In genomic region chr20:63844384-63845025, GRCh38 we compare ENCODE assay signal across 18 cellular contexts. TPM values are rescaled to one million over a fixed set of nuclear protein-coding genes. Genes with fewer than 3 reads are reported as not detected.
A peak's percentile ranks its signal among the peaks of the same experiment; 100 is the strongest.
DNase-seq lines count a peak whose midpoint lies in the region; ATAC-seq, FAIRE-seq and TF ChIP-seq lines count a peak whose summit lies in the region.
"Had no signal": no experiment of that assay in that cellular context is flagged by ENCODE, and none has a peak within 500 bp of the region (broad histone marks: within the 10 kb centered on the region; RNA-seq: fewer than 3 reads in every experiment).

No MANE protein-coding gene starts in this region.

- H3K23me2 ChIP-seq in H1 (ENCODE audit: low read depth, low read length), result peaks cover 12% of the 10 kb centered on the region; the same call in 1 of the 2 replicates

- H3K79me1 ChIP-seq in H1 (ENCODE audit: low read depth, low read length), result no peaks in the 10 kb centered on the region

- H2AK5ac ChIP-seq in H1 (ENCODE audit: low read depth, low read length), result peak overlapping the region; percentile 82; the same call in 1 of the 2 replicates

- peak overlapping the region; percentile 81 to 100 (median 98) for H3K4me2 ChIP-seq in BLaER1 treated with 17β-estradiol and CSF1 and Interleukin-3, amounts not matched to agents 10 nM and 100 nM
- H3K4me2 ChIP-seq in H1 (ENCODE audit: insufficient read depth in 1 of 2, low read depth in 2 of 2, low read length in 2 of 2) (no peak overlapping the region), osteoblast (ENCODE audit: insufficient read depth, low read length) (no peak overlapping the region)
- H3K4me2 ChIP-seq: KMS-11 had no signal

- peak overlapping the region; percentile 69 for H3K4ac ChIP-seq in H1 (replicated peaks; ENCODE audit: insufficient read length, low read depth, low read length)

- H3K56ac ChIP-seq in H1 (replicated peaks; ENCODE audit: insufficient read length, low read depth, low read length), result no peak overlapping the region

- no peak overlapping the region for H2BK5ac ChIP-seq in H1 (ENCODE audit: low read depth, low read length)

- peaks cover 80 to 93% (median 92%) of the 10 kb centered on the region in 10 experiments for H3K4me1 ChIP-seq in BLaER1 treated with 17β-estradiol and CSF1 and Interleukin-3, amounts not matched to agents 10 nM and 100 nM
- H3K4me1 ChIP-seq in H1 (replicated peaks in 1 of 4; ENCODE audit: control insufficient read depth in 3 of 4, insufficient read depth in 4 of 4, low read length in 3 of 4) (peaks cover 6 to 32% (median 24%) of the 10 kb centered on the region in 4 experiments), osteoblast (ENCODE audit: insufficient read depth, low read length) (peaks cover 3% of the 10 kb centered on the region), ascending aorta (peaks cover 0 to 8% of the 10 kb centered on the region in 2 donors)

- no peaks in the 10 kb centered on the region for H3K9me3 ChIP-seq in BLaER1 treated with 17β-estradiol and CSF1 and Interleukin-3, amounts not matched to agents 10 nM and 100 nM (replicated peaks in 1 of 11)
- H3K9me3 ChIP-seq in H1 (ENCODE audit: insufficient read depth in 2 of 2, low read depth in 1 of 2, low read length in 1 of 2) (no peaks in the 10 kb centered on the region), osteoblast (ENCODE audit: low read depth, low read length) (no peaks in the 10 kb centered on the region), ascending aorta (no peaks in the 10 kb centered on the region)
- H3K9me3 ChIP-seq: BE2C had no signal

- WGBS in H1 (ENCODE audit: extremely low coverage in 1 of 2, insufficient coverage in 1 of 2, insufficient read length in 1 of 2, insufficient replicate concordance in 2 of 2, low coverage in 1 of 2, low lambda C conversion rate in 2 of 2, missing lambda C conversion rate in 1 of 2), 2 experiments, result 95% methylated on average over 11 of the region's 12 CpGs; no CpG with 5 or more reads in 1 of the 2 experiments

- H3K9ac ChIP-seq in BLaER1 treated with 17β-estradiol and CSF1 and Interleukin-3, amounts not matched to agents 10 nM and 100 nM, result peak overlapping the region in 8 of 11 experiments; percentile 19 to 60 (median 38); a peak in 13 of 22 replicates
- H3K9ac ChIP-seq in H1 (replicated peaks in 1 of 4; ENCODE audit: extremely low read depth in 1 of 4, low read depth in 3 of 4, low read length in 3 of 4), result no peak overlapping the region
- H3K9ac ChIP-seq: KMS-11 had no signal

- peaks cover 0 to 34% (median 0%) of the 10 kb centered on the region in 11 experiments; a peak in 6 of 22 replicates for H3K27me3 ChIP-seq in BLaER1 treated with 17β-estradiol and CSF1 and Interleukin-3, amounts not matched to agents 10 nM and 100 nM
- H3K27me3 ChIP-seq in H1 (replicated peaks in 1 of 4; ENCODE audit: control insufficient read depth in 3 of 4, extremely low read depth in 1 of 4, insufficient read depth in 3 of 4, low read length in 3 of 4) (no peaks in the 10 kb centered on the region), osteoblast (ENCODE audit: insufficient read depth, low read length) (peaks cover 17% of the 10 kb centered on the region), ascending aorta (peaks cover 3% of the 10 kb centered on the region)
- H3K27me3 ChIP-seq: BE2C had no signal

- peak overlapping the region; percentile 90 for H2BK120ac ChIP-seq in H1 (replicated peaks; ENCODE audit: low read depth, low read length)

- no peak for TF ChIP-seq EP300 in H1 (IDR thresholded peaks at IDR 0.05; ENCODE audit: borderline replicate concordance in 1 of 2, low read depth in 2 of 2, low read length in 2 of 2)

- DNase-seq in GDM1 (lab: John Stamatoyannopoulos, UW) (peak; percentile 82), H1 (ENCODE audit: low read depth in 1 of 2, low spot score in 2 of 2) (no peak), osteoblast (ENCODE audit: insufficient read length, low spot score, missing footprints) (peak; percentile 75), ascending aorta (ENCODE audit: low spot score in 2 of 2) (no peak)
- DNase-seq in central memory CD4-positive, alpha-beta T cell, result no peak
- DNase-seq: BE2C, GOT3, HFFc6, MM.1S, NCI-H1105 treated with DMSO at 0.1 percent for 48 hours, NCI-H187, NCI-H446, PC-3 had no signal

- peak overlapping the region; percentile 98; the same call in 1 of the 2 replicates for H2BK20ac ChIP-seq in H1 (ENCODE audit: low read length)

- peak overlapping the region; percentile 42 for H4K91ac ChIP-seq in H1 (replicated peaks; ENCODE audit: insufficient read length, low read length)

- H2BK15ac ChIP-seq in H1 (ENCODE audit: low read length), result peak overlapping the region; percentile 97; the same call in 1 of the 2 replicates

- FAIRE-seq in H1 (lab: Jason Lieb, UNC), result no peak

- H3K27ac ChIP-seq in BLaER1 treated with 17β-estradiol and CSF1 and Interleukin-3, amounts not matched to agents 10 nM and 100 nM, result peak overlapping the region in 6 of 11 experiments; percentile 17 to 61 (median 38); a peak in 7 of 22 replicates
- no peak overlapping the region for H3K27ac ChIP-seq in H1 (ENCODE audit: low read depth, low read length)
- H3K27ac ChIP-seq in osteoblast (ENCODE audit: low read depth, low read length), result no peak overlapping the region
- H3K27ac ChIP-seq in ascending aorta, result no peak overlapping the region
- H3K27ac ChIP-seq: KMS-11 had no signal

- intact Hi-C loops in ascending aorta (cut with DNase I), result no loop called here

- H3K36me3 ChIP-seq in BLaER1 treated with 17β-estradiol and CSF1 and Interleukin-3, amounts not matched to agents 10 nM and 100 nM, result no peaks in the 10 kb centered on the region
- H3K36me3 ChIP-seq in H1 (ENCODE audit: control insufficient read depth in 2 of 4, insufficient read depth in 4 of 4, low read length in 3 of 4) (no peaks in the 10 kb centered on the region), osteoblast (ENCODE audit: insufficient read depth, low read length) (no peaks in the 10 kb centered on the region), ascending aorta (no peaks in the 10 kb centered on the region)
- H3K36me3 ChIP-seq: BE2C had no signal

- ATAC-seq in HG03378 (IDR thresholded peaks at IDR 0.05; ENCODE audit: unreplicated experiment), result no peak
- ATAC-seq: PC-3 had no signal

- CTCF ChIA-PET in H1 (lab: Charles Lee; ENCODE audit: partially characterized antibody), result interaction anchor here (1.1 to 1.4 kb wide), 3 partner anchors 16 to 69 kb away, joined by 3 to 4 read pairs (median 3); partner anchors contain the start of gene ABHD16B

- no peak for TF ChIP-seq CTCF in H1 (IDR thresholded peaks at IDR 0.05; ENCODE audit: control extremely low read depth in 1 of 3, insufficient read depth in 1 of 3, low read depth in 1 of 3, low read length in 3 of 3)
- TF ChIP-seq CTCF in osteoblast (IDR thresholded peaks at IDR 0.05; ENCODE audit: extremely low read depth, low read depth, low read length), result no peak
- TF ChIP-seq CTCF in ascending aorta (IDR thresholded peaks at IDR 0.05), result no peak

- H2AFZ ChIP-seq in H1 (ENCODE audit: low read length), result no peak overlapping the region
- no peak overlapping the region for H2AFZ ChIP-seq in osteoblast (ENCODE audit: low read length)

- H4K5ac ChIP-seq in H1 (ENCODE audit: insufficient read length, low read depth, low read length), result no peak overlapping the region

- peak overlapping the region; percentile 80; the same call in 1 of the 2 replicates for H2BK12ac ChIP-seq in H1 (ENCODE audit: low read depth, low read length)

- POLR2A ChIA-PET in H1 (lab: Charles Lee; ENCODE audit: partially characterized antibody), result interaction anchor here (0.5 kb wide), 1 partner anchor 14 kb away, joined by 3 read pairs; no protein-coding TSS in a partner anchor

- no peak for TF ChIP-seq POLR2A in H1 (IDR thresholded peaks at IDR 0.05; ENCODE audit: control extremely low read depth in 1 of 2, low read depth in 2 of 2, low read length in 2 of 2)

- H3K23ac ChIP-seq in H1 (ENCODE audit: insufficient read length), result no peak overlapping the region

- H4K8ac ChIP-seq in H1 (ENCODE audit: extremely low read depth, insufficient read depth, low read length), result peak overlapping the region; percentile 2; the same call in 1 of the 2 replicates

- no peak for TF ChIP-seq RAD21 in H1 (IDR thresholded peaks at IDR 0.05 in 1 of 2, conservative IDR thresholded peaks at IDR 0.05 in 1 of 2; ENCODE audit: low read depth in 2 of 2, low read length in 2 of 2)

- H4K20me1 ChIP-seq in BLaER1 treated with 17β-estradiol and CSF1 and Interleukin-3, amounts not matched to agents 10 nM and 100 nM, result peaks cover 0 to 16% (median 0%) of the 10 kb centered on the region in 11 experiments; a peak in 4 of 22 replicates
- H4K20me1 ChIP-seq in H1 (replicated peaks in 1 of 2; ENCODE audit: control insufficient read depth in 1 of 2, insufficient read depth in 2 of 2, low read length in 2 of 2), result peaks cover 0 to 5% of the 10 kb centered on the region in 2 experiments
- no peaks in the 10 kb centered on the region for H4K20me1 ChIP-seq in osteoblast (ENCODE audit: insufficient read depth, low read length)

- H3K4me3 ChIP-seq in BLaER1 treated with 17β-estradiol and CSF1 and Interleukin-3, amounts not matched to agents 10 nM and 100 nM, result peak overlapping the region in 7 of 10 experiments; percentile 15 to 60 (median 43); a peak in 11 of 20 replicates
- H3K4me3 ChIP-seq in H1 (ENCODE audit: extremely low read depth in 1 of 4, insufficient read depth in 2 of 4, low read depth in 3 of 4, low read length in 4 of 4), result no peak overlapping the region
- no peak overlapping the region for H3K4me3 ChIP-seq in osteoblast (ENCODE audit: insufficient read depth, low read length)
- H3K4me3 ChIP-seq in ascending aorta, result no peak overlapping the region

- no peak overlapping the region; the same call in 1 of the 2 replicates for H3K18ac ChIP-seq in H1 (ENCODE audit: extremely low read depth, low read length)

- no peak overlapping the region for H3K14ac ChIP-seq in H1 (ENCODE audit: insufficient read length)

- H3K79me2 ChIP-seq in H1 (ENCODE audit: control insufficient read depth in 1 of 2, insufficient read depth in 2 of 2, low read length in 2 of 2) (no peaks in the 10 kb centered on the region), osteoblast (ENCODE audit: insufficient read depth, low read length) (no peaks in the 10 kb centered on the region)

RNA-seq across cellular contexts. Expression of gene ZBTB46, which starts 13.4 kb away (rescaled TPM):
- 21.1 and 22.4 TPM in 2 replicates for total RNA-seq in H1 (2021; fragmentation: NEBNext Ultra II Directional; extraction: Animal tissue kit (Norgen Biotek cat#: 25700))
- polyA plus RNA-seq in H1 (2011; rRNA removed), result 6.4 and 10.7 TPM in 2 replicates
- 8.6 TPM for polyA plus RNA-seq in H1 (2011; cell fraction: cytosol; rRNA removed)
- polyA plus RNA-seq in H1 (2011; cell fraction: nucleus; rRNA removed), result 14.3 TPM
- 8.5 to 11.4 TPM (median 10.9 TPM) in 4 replicates for polyA plus RNA-seq in H1 (2012, experiment 1 of 2)
- polyA plus RNA-seq in H1 (2012, experiment 2 of 2), result 11.3 TPM
- polyA plus RNA-seq in H1 (2013, experiment 1 of 2), result 7.1 TPM
- polyA plus RNA-seq in H1 (2013, experiment 2 of 2), result 7.8 TPM
- polyA minus RNA-seq in H1 (2011; rRNA and poly(A)+ RNA removed), result 32.8 and 34.9 TPM in 2 replicates
- 22.2 TPM for polyA minus RNA-seq in H1 (2011; cell fraction: cytosol; rRNA and poly(A)+ RNA removed)
- polyA minus RNA-seq in H1 (2011; cell fraction: nucleus; rRNA and poly(A)+ RNA removed), result 18.9 TPM
- total RNA-seq in osteoblast (under 0.01 and 0.36 TPM in 2 replicates), ascending aorta (39.5 TPM)

RNA-seq across cellular contexts. Expression of gene ABHD16B, which starts 16.8 kb away (rescaled TPM):
- total RNA-seq in H1 (2021; fragmentation: NEBNext Ultra II Directional; extraction: Animal tissue kit (Norgen Biotek cat#: 25700)), result not detected in 2 replicates
- 0.05 TPM in 1 of 2 replicates, not detected in the other for polyA plus RNA-seq in H1 (2011; rRNA removed)
- polyA plus RNA-seq in H1 (2011; cell fraction: cytosol; rRNA removed), result not detected
- not detected for polyA plus RNA-seq in H1 (2011; cell fraction: nucleus; rRNA removed)
- polyA plus RNA-seq in H1 (2012, experiment 1 of 2), result not detected in 4 replicates
- not detected for polyA plus RNA-seq in H1 (2012, experiment 2 of 2)
- not detected for polyA plus RNA-seq in H1 (2013, experiment 1 of 2)
- not detected for polyA plus RNA-seq in H1 (2013, experiment 2 of 2)
- polyA minus RNA-seq in H1 (2011; rRNA and poly(A)+ RNA removed), result not detected in 2 replicates
- polyA minus RNA-seq in H1 (2011; cell fraction: cytosol; rRNA and poly(A)+ RNA removed), result not detected
- not detected for polyA minus RNA-seq in H1 (2011; cell fraction: nucleus; rRNA and poly(A)+ RNA removed)
- total RNA-seq in osteoblast (not detected in 2 replicates), ascending aorta (not detected)
- total RNA-seq: Daoy, HFFc6, PC-3 had no signal
- polyA plus RNA-seq: AG04450 had no signal

RNA-seq across cellular contexts. Expression of gene TPD52L2, which starts 20.6 kb away (rescaled TPM):
- 77.1 and 78.1 TPM in 2 replicates for total RNA-seq in H1 (2021; fragmentation: NEBNext Ultra II Directional; extraction: Animal tissue kit (Norgen Biotek cat#: 25700))
- 80.2 and 96.5 TPM in 2 replicates for polyA plus RNA-seq in H1 (2011; rRNA removed)
- 101 TPM for polyA plus RNA-seq in H1 (2011; cell fraction: cytosol; rRNA removed)
- polyA plus RNA-seq in H1 (2011; cell fraction: nucleus; rRNA removed), result 124 TPM
- polyA plus RNA-seq in H1 (2012, experiment 1 of 2), result 61.9 to 82.8 TPM (median 77.6 TPM) in 4 replicates
- polyA plus RNA-seq in H1 (2012, experiment 2 of 2), result 87.8 TPM
- 57.0 TPM for polyA plus RNA-seq in H1 (2013, experiment 1 of 2)
- polyA plus RNA-seq in H1 (2013, experiment 2 of 2), result 55.6 TPM
- 52.5 and 67.0 TPM in 2 replicates for polyA minus RNA-seq in H1 (2011; rRNA and poly(A)+ RNA removed)
- 78.2 TPM for polyA minus RNA-seq in H1 (2011; cell fraction: cytosol; rRNA and poly(A)+ RNA removed)
- polyA minus RNA-seq in H1 (2011; cell fraction: nucleus; rRNA and poly(A)+ RNA removed), result 31.7 TPM
- total RNA-seq in osteoblast, result 99.6 and 115 TPM in 2 replicates
- total RNA-seq in ascending aorta, result 161 TPM

RNA-seq across cellular contexts. Expression of gene DNAJC5, which starts 50.4 kb away (rescaled TPM):
- 31.2 and 32.8 TPM in 2 replicates for total RNA-seq in H1 (2021; fragmentation: NEBNext Ultra II Directional; extraction: Animal tissue kit (Norgen Biotek cat#: 25700))
- 19.2 and 25.0 TPM in 2 replicates for polyA plus RNA-seq in H1 (2011; rRNA removed)
- 22.5 TPM for polyA plus RNA-seq in H1 (2011; cell fraction: cytosol; rRNA removed)
- 27.7 TPM for polyA plus RNA-seq in H1 (2011; cell fraction: nucleus; rRNA removed)
- polyA plus RNA-seq in H1 (2012, experiment 1 of 2), result 21.6 to 26.2 TPM (median 23.4 TPM) in 4 replicates
- 21.6 TPM for polyA plus RNA-seq in H1 (2012, experiment 2 of 2)
- polyA plus RNA-seq in H1 (2013, experiment 1 of 2), result 15.5 TPM
- polyA plus RNA-seq in H1 (2013, experiment 2 of 2), result 16.2 TPM
- 25.3 and 25.7 TPM in 2 replicates for polyA minus RNA-seq in H1 (2011; rRNA and poly(A)+ RNA removed)
- 19.9 TPM for polyA minus RNA-seq in H1 (2011; cell fraction: cytosol; rRNA and poly(A)+ RNA removed)
- polyA minus RNA-seq in H1 (2011; cell fraction: nucleus; rRNA and poly(A)+ RNA removed), result 13.3 TPM
- total RNA-seq in osteoblast (41.5 and 53.9 TPM in 2 replicates), ascending aorta (42.9 TPM)

Comparison
In these comparisons a context has a peak if more than half of its experiments do, and no peak if none do; other contexts are left out.
1. H3K27ac ChIP-seq: peak in BLaER1 treated with 17β-estradiol and CSF1 and Interleukin-3, amounts not matched to agents 10 nM and 100 nM (6 of 11); none in H1 (single experiment), osteoblast (single experiment) and ascending aorta (0 of 2).
2. H3K4me2 ChIP-seq: peak in BLaER1 treated with 17β-estradiol and CSF1 and Interleukin-3, amounts not matched to agents 10 nM and 100 nM (11 of 11); none in H1 (0 of 2) and osteoblast (single experiment).
3. H3K4me3 ChIP-seq: peak in BLaER1 treated with 17β-estradiol and CSF1 and Interleukin-3, amounts not matched to agents 10 nM and 100 nM (7 of 10); none in H1 (0 of 4), osteoblast (single experiment) and ascending aorta (0 of 2).
4. H3K9ac ChIP-seq: peak in BLaER1 treated with 17β-estradiol and CSF1 and Interleukin-3, amounts not matched to agents 10 nM and 100 nM (8 of 11); none in H1 (0 of 4).
5. DNase-seq: peak in GDM1 (single experiment) and osteoblast (single experiment); none in H1 (0 of 2), ascending aorta (0 of 2) and central memory CD4-positive, alpha-beta T cell (single experiment).
6. RNA of gene ZBTB46, which starts 13.4 kb away (total RNA-seq): 39.5 TPM in ascending aorta (single experiment) and 21.1 to 22.4 TPM in H1; under 0.01 to 0.36 TPM in osteoblast; every median in the first group is over 10 times any median in the second.